1 cellular context compared by ENCODE assay signal in genomic region chr7:6501586-6502564, GRCh38.
TF ChIP-seq lines count a peak whose summit lies in the region.

No MANE protein-coding gene starts in this region.

TF ChIP-seq in endothelial cell of umbilical vein, 7 proteins besides CTCF, POLR2A, EP300 and RAD21 (continued from another document):
- TF ChIP-seq MAX (IDR thresholded peaks at IDR 0.05; ENCODE audit: insufficient read depth, insufficient read length) (no peak), GATA2 (IDR thresholded peaks at IDR 0.05; ENCODE audit: insufficient read depth, insufficient read length, low read depth, low read length) (no peak), POLR2AphosphoS5 (IDR thresholded peaks at IDR 0.05; ENCODE audit: insufficient read depth, low read depth, low read length) (no peak), EZH2 (IDR thresholded peaks at IDR 0.05; ENCODE audit: borderline replicate concordance, low read depth, low read length, severe bottlenecking) (no peak)
